Comparison of ENCODE assay signal across 21 cellular contexts in the genomic region with DNA sequence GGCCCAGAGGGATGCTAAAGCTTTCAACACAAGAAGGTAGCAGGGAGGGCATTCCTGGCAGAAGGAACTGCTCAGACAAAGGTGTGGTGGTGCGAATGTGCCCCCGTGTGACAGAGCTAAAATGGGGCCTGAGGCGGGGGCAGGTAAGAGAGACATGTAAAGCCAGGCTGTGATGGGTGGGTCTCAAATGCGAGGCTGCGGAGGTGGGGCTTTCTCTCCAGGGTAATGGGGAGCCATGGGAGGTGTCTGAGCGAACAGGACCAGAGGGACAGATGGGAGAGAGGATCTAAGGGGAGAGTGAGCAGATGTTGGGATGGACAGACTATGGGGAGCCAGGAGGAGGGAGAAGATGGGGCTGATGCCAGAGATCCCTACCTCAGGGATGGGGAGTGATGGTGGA. TPM values are rescaled to one million over a fixed set of nuclear protein-coding genes. Genes with fewer than 3 reads are reported as not detected.
DNase-seq lines count a peak whose midpoint lies in the region; ATAC-seq, FAIRE-seq and TF ChIP-seq lines count a peak whose summit lies in the region.
"Had no signal": no experiment of that assay in that cellular context is flagged by ENCODE, and none has a peak within 500 bp of the region (broad histone marks: within the 10 kb centered on the region; RNA-seq: fewer than 3 reads in every experiment).

No MANE protein-coding gene starts in this region.

- no peaks in the 10 kb centered on the region for H3K79me2 ChIP-seq in H1 (ENCODE audit: control insufficient read depth in 1 of 2, insufficient read depth in 2 of 2, low read length in 2 of 2)

- H3K4ac ChIP-seq in H1 (replicated peaks; ENCODE audit: insufficient read length, low read depth, low read length) (no peak overlapping the region), neuronal stem cell (ENCODE audit: low read length) (no peak overlapping the region)

- H3K18ac ChIP-seq in H1 (ENCODE audit: extremely low read depth, low read length) (no peak overlapping the region), neuronal stem cell (ENCODE audit: low read length) (peak overlapping the region; percentile 36)

- H4K20me1 ChIP-seq in H1 (replicated peaks in 1 of 2; ENCODE audit: control insufficient read depth in 1 of 2, insufficient read depth in 2 of 2, low read length in 2 of 2) = peaks cover 0 to 8% of the 10 kb centered on the region in 2 experiments
- H4K20me1 ChIP-seq: BLaER1 had no signal

- no peak overlapping the region for H3K27ac ChIP-seq in A549
- H3K27ac ChIP-seq in H1 (ENCODE audit: low read depth, low read length) = no peak overlapping the region
- no peak overlapping the region for H3K27ac ChIP-seq in neuronal stem cell (replicated peaks; ENCODE audit: low read length)
- H3K27ac ChIP-seq: BLaER1, C4-2B had no signal

- H4K8ac ChIP-seq in H1 (ENCODE audit: extremely low read depth, insufficient read depth, low read length) (peak overlapping the region; percentile 51; the same call in 1 of the 2 replicates), neuronal stem cell (ENCODE audit: low read depth, low read length) (no peak overlapping the region)

- WGBS in A549 (ENCODE audit: missing lambda C conversion rate) = 34% methylated on average over 6 of the region's 6 CpGs
- 66% methylated on average over 6 of the region's 6 CpGs; no CpG with 5 or more reads in 1 of the 2 experiments for WGBS in H1 (ENCODE audit: extremely low coverage in 1 of 2, insufficient coverage in 1 of 2, insufficient read length in 1 of 2, insufficient replicate concordance in 2 of 2, low coverage in 1 of 2, low lambda C conversion rate in 2 of 2, missing lambda C conversion rate in 1 of 2), 2 experiments
- WGBS in neuronal stem cell (ENCODE audit: extremely low coverage in 2 of 2, insufficient read length in 2 of 2, insufficient replicate concordance in 1 of 2), 2 donors = no CpG with 5 or more reads among the region's 6 CpGs

- no peak for ATAC-seq in A549
- ATAC-seq: CD8-positive, alpha-beta T cell; GM23338 had no signal

- H2BK12ac ChIP-seq in H1 (ENCODE audit: low read depth, low read length) (no peak overlapping the region), neuronal stem cell (ENCODE audit: low read length) (no peak overlapping the region)

- CTCF ChIA-PET in A549 (lab: Yijun Ruan, JAX) (interaction anchor here (1.6 to 1.8 kb wide), 2 partner anchors 151 to 163 kb away, joined by 4 read pairs; no protein-coding TSS in a partner anchor), H1 (lab: Charles Lee; ENCODE audit: partially characterized antibody) (interaction anchor here (0.6 to 0.9 kb wide), 2 partner anchors 88 to 144 kb away, joined by 3 to 4 read pairs; no protein-coding TSS in a partner anchor)

- H2BK15ac ChIP-seq in H1 (ENCODE audit: low read length) = no peak overlapping the region
- H2BK15ac ChIP-seq in neuronal stem cell (ENCODE audit: low read length) = no peak overlapping the region

- FAIRE-seq in A549 (lab: Jason Lieb, UNC) (no peak), H1 (lab: Jason Lieb, UNC) (no peak)
- FAIRE-seq: D721Med, GM12891, GM18507, H54 had no signal

- no peak overlapping the region for H3K4me3 ChIP-seq in A549
- H3K4me3 ChIP-seq in H7 (ENCODE audit: insufficient read depth, low read depth, low read length) = no peak overlapping the region
- no peak overlapping the region for H3K4me3 ChIP-seq in H1 (ENCODE audit: extremely low read depth in 1 of 4, insufficient read depth in 2 of 4, low read depth in 3 of 4, low read length in 4 of 4)
- no peak overlapping the region for H3K4me3 ChIP-seq in neuronal stem cell (ENCODE audit: low read length in 2 of 2)
- H3K4me3 ChIP-seq: BLaER1, GM23338 had no signal

- no peak for TF ChIP-seq CTCF in A549 (IDR thresholded peaks at IDR 0.05)
- no peak for TF ChIP-seq CTCF in H1 (IDR thresholded peaks at IDR 0.05; ENCODE audit: control extremely low read depth in 1 of 3, insufficient read depth in 1 of 3, low read depth in 1 of 3, low read length in 3 of 3)

- H2BK5ac ChIP-seq in H1 (ENCODE audit: low read depth, low read length) (no peak overlapping the region), neuronal stem cell (ENCODE audit: low read length) (peak overlapping the region; percentile 32)

- no peak overlapping the region for H2AFZ ChIP-seq in H1 (ENCODE audit: low read length)
- H2AFZ ChIP-seq in neuronal stem cell (ENCODE audit: low read length) = no peak overlapping the region
- H2AFZ ChIP-seq: GM23338 had no signal

- H3K14ac ChIP-seq in H1 (ENCODE audit: insufficient read length) (no peak overlapping the region), neuronal stem cell (ENCODE audit: low read length) (no peak overlapping the region)

- H3K9ac ChIP-seq in H1 (replicated peaks in 1 of 4; ENCODE audit: extremely low read depth in 1 of 4, low read depth in 3 of 4, low read length in 3 of 4) = no peak overlapping the region
- H3K9ac ChIP-seq in neuronal stem cell (ENCODE audit: low read depth, low read length, poor library complexity) = no peak overlapping the region
- H3K9ac ChIP-seq: BLaER1 had no signal

- no peak overlapping the region for H2BK20ac ChIP-seq in H1 (ENCODE audit: low read length)

- H3K36me3 ChIP-seq in H7 (replicated peaks; ENCODE audit: control insufficient read depth, insufficient read depth, low read length) (no peaks in the 10 kb centered on the region), H1 (ENCODE audit: control insufficient read depth in 2 of 4, insufficient read depth in 4 of 4, low read length in 3 of 4) (no peaks in the 10 kb centered on the region), neuronal stem cell (replicated peaks in 1 of 2; ENCODE audit: control insufficient read depth in 2 of 2, insufficient read depth in 2 of 2, low read length in 2 of 2) (no peaks in the 10 kb centered on the region)
- H3K36me3 ChIP-seq: BLaER1 had no signal

- H3K23me2 ChIP-seq in H1 (ENCODE audit: low read depth, low read length) = peaks cover 11% of the 10 kb centered on the region; the same call in 1 of the 2 replicates

- H3K27me3 ChIP-seq in H7 (ENCODE audit: control insufficient read depth, insufficient read depth, low read length) (peaks cover 4% of the 10 kb centered on the region), H1 (replicated peaks in 1 of 4; ENCODE audit: control insufficient read depth in 3 of 4, extremely low read depth in 1 of 4, insufficient read depth in 3 of 4, low read length in 3 of 4) (no peaks in the 10 kb centered on the region; a peak in 1 of 7 replicates), neuronal stem cell (ENCODE audit: control insufficient read depth in 3 of 3, insufficient read depth in 3 of 3, low read depth in 1 of 3, low read length in 3 of 3) (no peaks in the 10 kb centered on the region)
- H3K27me3 ChIP-seq: BLaER1 had no signal

- H2BK120ac ChIP-seq in H1 (replicated peaks; ENCODE audit: low read depth, low read length) (no peak overlapping the region), neuronal stem cell (ENCODE audit: low read depth, low read length) (no peak overlapping the region)

- H3K4me2 ChIP-seq in A549 = no peak overlapping the region
- H3K4me2 ChIP-seq in H1 (ENCODE audit: insufficient read depth in 1 of 2, low read depth in 2 of 2, low read length in 2 of 2) = no peak overlapping the region
- no peak overlapping the region for H3K4me2 ChIP-seq in neuronal stem cell (ENCODE audit: insufficient read depth, low read length, poor library complexity, severe bottlenecking)
- H3K4me2 ChIP-seq: BLaER1, GM23338 had no signal

- no peak for TF ChIP-seq RAD21 in A549 (conservative IDR thresholded peaks at IDR 0.05 in 1 of 2, IDR thresholded peaks at IDR 0.05 in 1 of 2)
- no peak for TF ChIP-seq RAD21 in H1 (IDR thresholded peaks at IDR 0.05 in 1 of 2, conservative IDR thresholded peaks at IDR 0.05 in 1 of 2; ENCODE audit: low read depth in 2 of 2, low read length in 2 of 2)

- H3K56ac ChIP-seq in H1 (replicated peaks; ENCODE audit: insufficient read length, low read depth, low read length) = no peak overlapping the region

- H3K4me1 ChIP-seq in A549 (no peaks in the 10 kb centered on the region), H1 (replicated peaks in 1 of 4; ENCODE audit: control insufficient read depth in 3 of 4, insufficient read depth in 4 of 4, low read length in 3 of 4) (no peaks in the 10 kb centered on the region), neuronal stem cell (ENCODE audit: control insufficient read depth in 2 of 2, insufficient read depth in 1 of 2, low read depth in 1 of 2, low read length in 2 of 2) (no peaks in the 10 kb centered on the region)

- TF ChIP-seq EP300 in A549 (IDR thresholded peaks at IDR 0.05) (no peak), H1 (IDR thresholded peaks at IDR 0.05; ENCODE audit: borderline replicate concordance in 1 of 2, low read depth in 2 of 2, low read length in 2 of 2) (no peak)

- H3K79me1 ChIP-seq in H1 (ENCODE audit: low read depth, low read length) (no peaks in the 10 kb centered on the region), neuronal stem cell (ENCODE audit: low read depth, low read length) (peaks cover 10% of the 10 kb centered on the region)

- H3K23ac ChIP-seq in H1 (ENCODE audit: insufficient read length) (no peak overlapping the region), neuronal stem cell (ENCODE audit: low read depth, low read length, poor library complexity) (no peak overlapping the region)

- H2AK5ac ChIP-seq in H1 (ENCODE audit: low read depth, low read length) = no peak overlapping the region
- H2AK5ac ChIP-seq in neuronal stem cell (ENCODE audit: low read depth, low read length) = no peak overlapping the region

- H3K9me3 ChIP-seq in A549 (no peaks in the 10 kb centered on the region), H1 (ENCODE audit: insufficient read depth in 2 of 2, low read depth in 1 of 2, low read length in 1 of 2) (no peaks in the 10 kb centered on the region), neuronal stem cell (replicated peaks in 1 of 2; ENCODE audit: control insufficient read depth in 2 of 2, insufficient read depth in 1 of 2, low read depth in 1 of 2, low read length in 2 of 2) (no peaks in the 10 kb centered on the region)
- H3K9me3 ChIP-seq: BLaER1 had no signal

- POLR2A ChIA-PET in A549 (lab: Yijun Ruan, JAX) (interaction anchor here (0.6 kb wide), 1 partner anchor 145 kb away, joined by 4 read pairs; no protein-coding TSS in a partner anchor), H1 (lab: Charles Lee; ENCODE audit: partially characterized antibody) (interaction anchor here (0.8 kb wide), 1 partner anchor 8 kb away, joined by 3 read pairs; no protein-coding TSS in a partner anchor)

- no peak for TF ChIP-seq POLR2A in A549 (IDR thresholded peaks at IDR 0.05; ENCODE audit: low read length)
- no peak for TF ChIP-seq POLR2A in H1 (IDR thresholded peaks at IDR 0.05; ENCODE audit: control extremely low read depth in 1 of 2, low read depth in 2 of 2, low read length in 2 of 2)

- no peak overlapping the region for H4K5ac ChIP-seq in H1 (ENCODE audit: insufficient read length, low read depth, low read length)

- H4K91ac ChIP-seq in H1 (replicated peaks; ENCODE audit: insufficient read length, low read length) (no peak overlapping the region), neuronal stem cell (ENCODE audit: low read depth, low read length, poor library complexity) (no peak overlapping the region)

- DNase-seq in A549 (ENCODE audit: low read depth in 1 of 2, low spot score in 1 of 2) (no peak), H7 (peak; percentile 28), H1 (ENCODE audit: low read depth in 1 of 2, low spot score in 2 of 2) (no peak), neuronal stem cell (ENCODE audit: low spot score) (no peak), SK-N-DZ (ENCODE audit: low spot score) (no peak), NCI-H2171 treated with DMSO at 0.1 percent for 48 hours (lab: John Stamatoyannopoulos, UW) (no peak), NCI-H1694 (lab: John Stamatoyannopoulos, UW) (no peak), NCI-H2196 (lab: John Stamatoyannopoulos, UW; ENCODE audit: unreplicated experiment) (no peak)
- DNase-seq: CD4-positive, CD25-positive, alpha-beta regulatory T cell; CD8-positive, alpha-beta T cell; DMS 273 treated with DMSO at 0.1 percent for 48 hours; DMS79; GF-D8; HCEC 1CT had no signal

RNA-seq across cellular contexts. Expression of gene NFIC, which starts 44.7 kb away (rescaled TPM):
- polyA plus RNA-seq in A549 (2011; rRNA removed) (2.6 and 4.7 TPM in 2 replicates), A549 (2017; fragmentation: RNase III; extraction: RNeasy Plus Mini Kit Qiagen cat#74134 plus additional on column Dnase treatment) (34.6 to 36.4 TPM (median 34.9 TPM) in 3 replicates), H1 (2011; rRNA removed) (0.56 and 0.82 TPM in 2 replicates)
- 8.9 and 14.2 TPM in 2 replicates for polyA plus RNA-seq in A549 (2012; cell fraction: cytosol; rRNA removed)
- 20.1 and 22.9 TPM in 2 replicates for polyA plus RNA-seq in A549 (2012; cell fraction: nucleus; rRNA removed)
- polyA minus RNA-seq in A549 (2011; rRNA and poly(A)+ RNA removed) = 10.5 and 14.6 TPM in 2 replicates
- total RNA-seq in H7 (2014; rRNA removed; shearing (Covaris generic)) = 1.7 and 2.2 TPM in 2 replicates
- total RNA-seq in H1 (2021; fragmentation: NEBNext Ultra II Directional; extraction: Animal tissue kit (Norgen Biotek cat#: 25700)) = 2.6 and 3.2 TPM in 2 replicates
- polyA plus RNA-seq in H1 (2011; cell fraction: cytosol; rRNA removed) = 0.35 TPM
- polyA plus RNA-seq in H1 (2011; cell fraction: nucleus; rRNA removed) = 0.88 TPM
- 2.1 to 4.3 TPM (median 3.5 TPM) in 4 replicates for polyA plus RNA-seq in H1 (2012, experiment 1 of 2)
- 2.9 TPM for polyA plus RNA-seq in H1 (2012, experiment 2 of 2)
- 6.0 TPM for polyA plus RNA-seq in H1 (2013, experiment 1 of 2)
- polyA plus RNA-seq in H1 (2013, experiment 2 of 2) = 5.3 TPM
- 0.34 and 0.41 TPM in 2 replicates for polyA minus RNA-seq in H1 (2011; rRNA and poly(A)+ RNA removed)
- polyA minus RNA-seq in H1 (2011; cell fraction: cytosol; rRNA and poly(A)+ RNA removed) = 1.2 TPM
- 1.6 TPM for polyA minus RNA-seq in H1 (2011; cell fraction: nucleus; rRNA and poly(A)+ RNA removed)
- polyA plus RNA-seq in neuronal stem cell (2013, experiment 1 of 2) = 4.0 TPM
- polyA plus RNA-seq in neuronal stem cell (2013, experiment 2 of 2) = 4.5 TPM
- 3.0 and 3.3 TPM in 2 replicates for polyA plus RNA-seq in SK-N-DZ (2014; cell fraction: cytosol; rRNA removed)
- 1.5 and 2.7 TPM in 2 replicates for polyA plus RNA-seq in SK-N-DZ (2014; cell fraction: nucleus; rRNA removed)
